7 cellular contexts compared by ENCODE assay signal in the genomic region with DNA sequence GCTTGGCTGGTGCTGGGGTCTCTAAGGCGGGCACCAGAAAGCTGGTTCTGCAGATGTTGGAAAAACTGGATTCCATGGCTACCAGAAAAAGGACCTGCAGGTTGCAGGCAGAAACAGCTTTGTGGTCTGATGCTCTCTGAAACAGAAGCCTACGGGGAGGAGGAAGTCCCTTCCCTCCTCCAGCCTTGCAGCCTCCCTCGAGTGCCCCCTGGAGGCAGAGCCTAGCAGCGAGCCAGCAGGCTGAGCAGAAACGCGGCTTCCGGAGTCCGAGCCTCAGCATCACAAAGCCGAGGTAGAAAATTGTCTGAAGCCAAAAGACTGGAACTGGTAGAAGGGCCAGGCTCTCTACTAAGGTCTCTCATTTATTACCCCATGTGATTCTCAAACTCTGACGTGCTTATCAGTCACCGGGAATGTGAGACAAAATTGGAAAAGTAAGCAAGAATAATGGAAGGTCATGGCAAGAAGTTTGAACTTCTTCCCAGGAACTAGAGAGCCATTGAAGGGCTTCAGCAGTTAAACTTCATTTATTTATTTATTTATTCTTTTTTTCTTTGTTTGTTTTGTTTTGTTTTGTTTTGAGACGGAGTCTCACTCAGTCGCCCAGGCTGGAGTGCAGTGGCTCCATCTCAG.
DNase-seq lines count a peak whose midpoint lies in the region; ATAC-seq, FAIRE-seq and TF ChIP-seq lines count a peak whose summit lies in the region.

No MANE protein-coding gene starts in this region.

- TF ChIP-seq CTCF in ascending aorta (IDR thresholded peaks at IDR 0.05): peak; percentile 34 to 81 (median 76)

- H3K4me1 ChIP-seq in ascending aorta (peaks cover 0 to 4% of the 10 kb centered on the region in 2 donors), small intestine (ENCODE audit: control insufficient read depth in 2 of 2, insufficient read depth in 1 of 2, low read depth in 1 of 2, low read length in 1 of 2) (no peaks in the 10 kb centered on the region)

- intact Hi-C loops in ascending aorta (cut with DNase I): loop anchor here (5.0 kb wide), 1 partner anchor 80 kb away; a partner anchor contains a TSS

- ATAC-seq in GM18502 (IDR thresholded peaks at IDR 0.05; ENCODE audit: poor library complexity, unreplicated experiment): peak; percentile 95
- peak; percentile 98 for ATAC-seq in HG02798 (IDR thresholded peaks at IDR 0.05; ENCODE audit: poor library complexity, unreplicated experiment)

- peaks cover 3% of the 10 kb centered on the region for H3K27me3 ChIP-seq in ascending aorta
- H3K27me3 ChIP-seq in small intestine (ENCODE audit: control insufficient read depth in 2 of 2, insufficient read depth in 2 of 2, low read length in 2 of 2): no peaks in the 10 kb centered on the region

- DNase-seq in NCI-H1436 treated with DMSO at 0.1 percent for 48 hours (lab: John Stamatoyannopoulos, UW) (peak; percentile 37), T-helper 22 cell (ENCODE audit: low read depth) (peak; percentile 66), ascending aorta (ENCODE audit: low spot score in 2 of 2) (peak; percentile 21 to 87), hippocampal formation (lab: John Stamatoyannopoulos, UW) (peak; percentile 29 to 80), small intestine (peak; percentile 85)

- no peak for FAIRE-seq in small intestine (lab: Jason Lieb, UNC)

- H3K27ac ChIP-seq in ascending aorta (no peak overlapping the region), small intestine (ENCODE audit: low read depth in 1 of 2, low read length in 1 of 2) (no peak overlapping the region)

- H3K36me3 ChIP-seq in ascending aorta: no peaks in the 10 kb centered on the region
- no peaks in the 10 kb centered on the region for H3K36me3 ChIP-seq in small intestine (ENCODE audit: control insufficient read depth in 2 of 2, insufficient read depth in 2 of 2, low read length in 2 of 2)

- H3K9me3 ChIP-seq in ascending aorta (no peaks in the 10 kb centered on the region), small intestine (ENCODE audit: control insufficient read depth, low read depth) (no peaks in the 10 kb centered on the region)

- no peak overlapping the region for H3K4me3 ChIP-seq in ascending aorta
- H3K4me3 ChIP-seq in small intestine (ENCODE audit: low read depth in 1 of 2, low read length in 2 of 2): no peak overlapping the region

- WGBS in small intestine, 3 donors: 17 to 20% (median 17%) methylated on average over 13 of the region's 13 CpGs
